In the genomic region with DNA sequence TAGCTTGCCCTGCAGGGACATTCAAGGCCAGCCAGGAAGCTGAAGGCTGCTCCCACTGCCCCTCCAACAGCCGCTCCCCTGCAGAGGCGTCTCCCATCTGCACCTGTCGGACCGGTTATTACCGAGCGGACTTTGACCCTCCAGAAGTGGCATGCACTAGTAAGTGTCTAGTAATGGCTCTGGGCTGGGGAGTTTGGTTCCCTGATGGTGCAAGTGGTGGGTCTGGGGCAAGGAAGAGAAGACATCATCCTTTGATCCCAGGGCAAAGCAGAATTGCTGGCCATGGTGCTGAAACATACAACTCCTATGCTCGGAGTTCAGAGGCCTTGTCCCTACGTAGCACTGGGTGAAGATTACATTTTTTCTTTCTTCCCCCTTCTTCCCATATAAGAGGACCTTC, we compare ENCODE assay signal across 10 cellular contexts.
DNase-seq lines count a peak whose midpoint lies in the region; ATAC-seq and TF ChIP-seq lines count a peak whose summit lies in the region.
"Had no signal": no experiment of that assay in that cellular context is flagged by ENCODE, and none has a peak within 500 bp of the region (broad histone marks: within the 10 kb centered on the region; RNA-seq: fewer than 3 reads in every experiment).

No MANE protein-coding gene starts in this region.

- TF ChIP-seq CTCF in Peyer's patch (IDR thresholded peaks at IDR 0.05), result no peak

- H3K27ac ChIP-seq in GM23248 (no peak overlapping the region), Peyer's patch (no peak overlapping the region)

- peak; percentile 26 for DNase-seq in AG08396 (ENCODE audit: low spot score)
- DNase-seq in GM23248, result peak; percentile 55
- DNase-seq in Peyer's patch, result peak in 2 of 3 donors; percentile 78 to 81
- peak; percentile 2 for DNase-seq in glomerular visceral epithelial cell (ENCODE audit: extremely low spot score)
- DNase-seq: effector CD4-positive, alpha-beta T cell; NCI-H446 treated with DMSO at 0.1 percent for 48 hours had no signal

- no peak for TF ChIP-seq POLR2A in Peyer's patch (IDR thresholded peaks at IDR 0.05)

- H3K4me1 ChIP-seq in GM23248 (ENCODE audit: insufficient read depth), result no peaks in the 10 kb centered on the region
- H3K4me1 ChIP-seq in Peyer's patch, result no peaks in the 10 kb centered on the region

- H3K79me2 ChIP-seq in GM23248 (ENCODE audit: insufficient read depth), result no peaks in the 10 kb centered on the region

- H3K36me3 ChIP-seq in GM23248 (ENCODE audit: low read depth) (no peaks in the 10 kb centered on the region), Peyer's patch (no peaks in the 10 kb centered on the region)

- H3K4me2 ChIP-seq in GM23248 (ENCODE audit: unreplicated experiment), result no peak overlapping the region

- H3K27me3 ChIP-seq in GM23248 (replicated peaks; ENCODE audit: insufficient read depth) (no peaks in the 10 kb centered on the region), Peyer's patch (no peaks in the 10 kb centered on the region)

- no peaks in the 10 kb centered on the region for H3F3A ChIP-seq in GM23248 (ENCODE audit: insufficient read depth)

- H3K9me3 ChIP-seq in GM23248 (ENCODE audit: low read depth), result no peaks in the 10 kb centered on the region
- no peaks in the 10 kb centered on the region for H3K9me3 ChIP-seq in Peyer's patch

- ATAC-seq in GM18858 (IDR thresholded peaks at IDR 0.05; ENCODE audit: unreplicated experiment), result no peak
- no peak for ATAC-seq in HG02884 (IDR thresholded peaks at IDR 0.05; ENCODE audit: unreplicated experiment)
- ATAC-seq in HG02973 (IDR thresholded peaks at IDR 0.05; ENCODE audit: unreplicated experiment), result no peak
- ATAC-seq in HG03045 (IDR thresholded peaks at IDR 0.05; ENCODE audit: unreplicated experiment), result no peak

- H3K4me3 ChIP-seq in GM23248 (no peak overlapping the region), Peyer's patch (no peak overlapping the region)

- no peak overlapping the region for H2AFZ ChIP-seq in GM23248

- 70 to 72% methylated on average over 8 of the region's 8 CpGs for WGBS in GM23248 (ENCODE audit: low coverage in 1 of 2, low lambda C conversion rate in 2 of 2, missing lambda C conversion rate in 2 of 2), 2 experiments

- no peaks in the 10 kb centered on the region for H4K20me1 ChIP-seq in GM23248 (ENCODE audit: insufficient read depth)

- H3K9me2 ChIP-seq in GM23248 (ENCODE audit: insufficient read depth), result no peaks in the 10 kb centered on the region

- in situ Hi-C loops in GM23248 (cut with MboI), result no loop called here

- H3K9ac ChIP-seq in GM23248, result no peak overlapping the region

Comparison
In these comparisons a context has a peak if more than half of its experiments do, and no peak if none do; other contexts are left out.
1. DNase-seq: peak in every context shown above with its lines; median percentile 80 in Peyer's patch; 55 in GM23248; 26 in AG08396; 2 in glomerular visceral epithelial cell.